In the genomic region with DNA sequence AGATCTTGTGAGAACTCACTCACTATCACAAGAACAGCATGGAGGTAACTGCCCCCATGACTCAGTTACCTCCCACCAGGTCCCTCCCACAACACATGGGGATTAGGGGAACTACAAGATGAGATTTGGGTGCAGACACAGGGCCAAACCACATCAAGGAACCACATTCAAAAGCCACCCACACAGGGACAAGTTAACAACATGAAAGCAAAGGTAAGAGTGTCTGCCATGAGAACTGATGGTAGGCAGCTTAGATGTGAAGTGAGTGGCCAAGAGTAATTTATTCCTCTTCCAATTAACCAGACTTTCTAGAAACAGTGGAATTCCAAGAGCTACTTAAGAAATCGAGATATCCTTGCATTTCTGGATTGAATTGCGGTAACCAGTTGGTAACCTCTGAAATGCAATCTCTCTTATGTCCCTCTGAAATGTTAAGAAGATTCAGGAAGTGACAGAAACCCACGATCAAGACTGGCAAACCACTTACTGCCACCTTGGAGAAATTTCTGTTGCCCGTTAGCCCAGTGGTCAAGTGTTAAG, we compare ENCODE assay signal across 10 cellular contexts.
DNase-seq lines count a peak whose midpoint lies in the region; ATAC-seq lines count a peak whose summit lies in the region.
"Had no signal": no experiment of that assay in that cellular context is flagged by ENCODE, and none has a peak within 500 bp of the region (broad histone marks: within the 10 kb centered on the region; RNA-seq: fewer than 3 reads in every experiment).

No MANE protein-coding gene starts in this region.

- intact Hi-C loops in sciatic nerve (cut with DNase I): no loop called here

- POLR2A ChIA-PET in activated CD8-positive, alpha-beta T cell treated with anti-CD3 and anti-CD28 coated beads, Interleukin-2, amount 10 ng/mL, durations not matched to agents 7 days and 5 days (lab: Charles Lee): no interaction called here

- H3K36me3 Mint-ChIP-seq in activated CD8-positive, alpha-beta T cell treated with anti-CD3 and anti-CD28 coated beads, Interleukin-2, amount 10 ng/mL, durations not matched to agents 7 days and 5 days (ENCODE audit: low read depth): peaks cover 30% of the 10 kb centered on the region
- H3K36me3 Mint-ChIP-seq in stimulated activated naive B cell treated with anti-CD40 and anti-IgM and Interleukin-4, amounts not matched to agents 10 μg/mL and 1 μg/mL and 100 μg/mL, for 72 hours: no peaks in the 10 kb centered on the region
- H3K36me3 Mint-ChIP-seq in stimulated activated memory B cell treated with anti-CD40 and anti-IgM and Interleukin-4, amounts not matched to agents 10 μg/mL and 1 μg/mL and 100 μg/mL, for 72 hours: no peaks in the 10 kb centered on the region

- DNase-seq in activated CD8-positive, alpha-beta T cell treated with anti-CD3 and anti-CD28 coated beads, Interleukin-2, amount 10 ng/mL, durations not matched to agents 7 days and 5 days: peak; percentile 74
- peak; percentile 42 for DNase-seq in effector CD4-positive, alpha-beta T cell
- no peak for DNase-seq in stimulated activated naive B cell treated with anti-CD40 and anti-IgM and Interleukin-4, amounts not matched to agents 10 μg/mL and 1 μg/mL and 100 μg/mL, for 72 hours
- no peak for DNase-seq in SKM-1 (lab: John Stamatoyannopoulos, UW; ENCODE audit: unreplicated experiment)
- no peak for DNase-seq in sciatic nerve (ENCODE audit: low spot score)
- no peak for DNase-seq in GM19240 (ENCODE audit: insufficient read length, low spot score)
- DNase-seq: kidney, NCI-H82 had no signal

- H3K27ac Mint-ChIP-seq in activated CD8-positive, alpha-beta T cell treated with anti-CD3 and anti-CD28 coated beads, Interleukin-2, amount 10 ng/mL, durations not matched to agents 7 days and 5 days: peak overlapping the region; percentile 64
- no peak overlapping the region for H3K27ac Mint-ChIP-seq in stimulated activated naive B cell treated with anti-CD40 and anti-IgM and Interleukin-4, amounts not matched to agents 10 μg/mL and 1 μg/mL and 100 μg/mL, for 72 hours
- no peak overlapping the region for H3K27ac Mint-ChIP-seq in stimulated activated memory B cell treated with anti-CD40 and anti-IgM and Interleukin-4, amounts not matched to agents 10 μg/mL and 1 μg/mL and 100 μg/mL, for 72 hours

- no peaks in the 10 kb centered on the region for H3K9me3 Mint-ChIP-seq in activated CD8-positive, alpha-beta T cell treated with anti-CD3 and anti-CD28 coated beads, Interleukin-2, amount 10 ng/mL, durations not matched to agents 7 days and 5 days (ENCODE audit: insufficient read depth)
- H3K9me3 Mint-ChIP-seq in stimulated activated naive B cell treated with anti-CD40 and anti-IgM and Interleukin-4, amounts not matched to agents 10 μg/mL and 1 μg/mL and 100 μg/mL, for 72 hours: no peaks in the 10 kb centered on the region
- H3K9me3 Mint-ChIP-seq in stimulated activated memory B cell treated with anti-CD40 and anti-IgM and Interleukin-4, amounts not matched to agents 10 μg/mL and 1 μg/mL and 100 μg/mL, for 72 hours: no peaks in the 10 kb centered on the region

- peaks cover 55% of the 10 kb centered on the region for H3K4me1 Mint-ChIP-seq in activated CD8-positive, alpha-beta T cell treated with anti-CD3 and anti-CD28 coated beads, Interleukin-2, amount 10 ng/mL, durations not matched to agents 7 days and 5 days (ENCODE audit: low read depth)
- peaks cover 6 to 9% of the 10 kb centered on the region in 2 donors for H3K4me1 Mint-ChIP-seq in stimulated activated naive B cell treated with anti-CD40 and anti-IgM and Interleukin-4, amounts not matched to agents 10 μg/mL and 1 μg/mL and 100 μg/mL, for 72 hours
- no peaks in the 10 kb centered on the region for H3K4me1 Mint-ChIP-seq in stimulated activated memory B cell treated with anti-CD40 and anti-IgM and Interleukin-4, amounts not matched to agents 10 μg/mL and 1 μg/mL and 100 μg/mL, for 72 hours

- ATAC-seq in HG02884 (IDR thresholded peaks at IDR 0.05; ENCODE audit: unreplicated experiment) (peak; percentile 81), sciatic nerve (no peak)
- ATAC-seq in activated CD8-positive, alpha-beta T cell treated with anti-CD3 and anti-CD28 coated beads, Interleukin-2, amount 10 ng/mL, durations not matched to agents 7 days and 5 days: peak; percentile 91
- peak; percentile 72 to 76 for ATAC-seq in stimulated activated naive B cell treated with anti-CD40 and anti-IgM and Interleukin-4, amounts not matched to agents 10 μg/mL and 1 μg/mL and 100 μg/mL, for 72 hours (replicated peaks)
- ATAC-seq in stimulated activated memory B cell treated with anti-CD40 and anti-IgM and Interleukin-4, amounts not matched to agents 10 μg/mL and 1 μg/mL and 100 μg/mL, for 72 hours: no peak

- CTCF ChIA-PET in activated CD8-positive, alpha-beta T cell treated with anti-CD3 and anti-CD28 coated beads, Interleukin-2, amount 10 ng/mL, durations not matched to agents 7 days and 5 days (lab: Charles Lee): no interaction called here

- H3K4me3 Mint-ChIP-seq in activated CD8-positive, alpha-beta T cell treated with anti-CD3 and anti-CD28 coated beads, Interleukin-2, amount 10 ng/mL, durations not matched to agents 7 days and 5 days: no peak overlapping the region
- no peak overlapping the region for H3K4me3 Mint-ChIP-seq in stimulated activated naive B cell treated with anti-CD40 and anti-IgM and Interleukin-4, amounts not matched to agents 10 μg/mL and 1 μg/mL and 100 μg/mL, for 72 hours
- H3K4me3 Mint-ChIP-seq in stimulated activated memory B cell treated with anti-CD40 and anti-IgM and Interleukin-4, amounts not matched to agents 10 μg/mL and 1 μg/mL and 100 μg/mL, for 72 hours: no peak overlapping the region

- no peaks in the 10 kb centered on the region for H3K27me3 Mint-ChIP-seq in activated CD8-positive, alpha-beta T cell treated with anti-CD3 and anti-CD28 coated beads, Interleukin-2, amount 10 ng/mL, durations not matched to agents 7 days and 5 days (ENCODE audit: low read depth)
- peaks cover 7 to 21% of the 10 kb centered on the region in 2 donors for H3K27me3 Mint-ChIP-seq in stimulated activated naive B cell treated with anti-CD40 and anti-IgM and Interleukin-4, amounts not matched to agents 10 μg/mL and 1 μg/mL and 100 μg/mL, for 72 hours
- H3K27me3 Mint-ChIP-seq in stimulated activated memory B cell treated with anti-CD40 and anti-IgM and Interleukin-4, amounts not matched to agents 10 μg/mL and 1 μg/mL and 100 μg/mL, for 72 hours: peaks cover 23% of the 10 kb centered on the region

Comparison
In these comparisons a context has a peak if more than half of its experiments do, and no peak if none do; other contexts are left out.
1. ATAC-seq: peak in HG02884 (single experiment), activated CD8-positive, alpha-beta T cell treated with anti-CD3 and anti-CD28 coated beads, Interleukin-2, amount 10 ng/mL, durations not matched to agents 7 days and 5 days (single experiment) and stimulated activated naive B cell treated with anti-CD40 and anti-IgM and Interleukin-4, amounts not matched to agents 10 μg/mL and 1 μg/mL and 100 μg/mL, for 72 hours (2 of 2); none in sciatic nerve (single experiment) and stimulated activated memory B cell treated with anti-CD40 and anti-IgM and Interleukin-4, amounts not matched to agents 10 μg/mL and 1 μg/mL and 100 μg/mL, for 72 hours (single experiment).
2. DNase-seq: peak in activated CD8-positive, alpha-beta T cell treated with anti-CD3 and anti-CD28 coated beads, Interleukin-2, amount 10 ng/mL, durations not matched to agents 7 days and 5 days (single experiment) and effector CD4-positive, alpha-beta T cell (single experiment); none in stimulated activated naive B cell treated with anti-CD40 and anti-IgM and Interleukin-4, amounts not matched to agents 10 μg/mL and 1 μg/mL and 100 μg/mL, for 72 hours (single experiment), SKM-1 (single experiment), sciatic nerve (single experiment) and GM19240 (single experiment).